Comparison of ENCODE assay signal across 22 cellular contexts in the genomic region with DNA sequence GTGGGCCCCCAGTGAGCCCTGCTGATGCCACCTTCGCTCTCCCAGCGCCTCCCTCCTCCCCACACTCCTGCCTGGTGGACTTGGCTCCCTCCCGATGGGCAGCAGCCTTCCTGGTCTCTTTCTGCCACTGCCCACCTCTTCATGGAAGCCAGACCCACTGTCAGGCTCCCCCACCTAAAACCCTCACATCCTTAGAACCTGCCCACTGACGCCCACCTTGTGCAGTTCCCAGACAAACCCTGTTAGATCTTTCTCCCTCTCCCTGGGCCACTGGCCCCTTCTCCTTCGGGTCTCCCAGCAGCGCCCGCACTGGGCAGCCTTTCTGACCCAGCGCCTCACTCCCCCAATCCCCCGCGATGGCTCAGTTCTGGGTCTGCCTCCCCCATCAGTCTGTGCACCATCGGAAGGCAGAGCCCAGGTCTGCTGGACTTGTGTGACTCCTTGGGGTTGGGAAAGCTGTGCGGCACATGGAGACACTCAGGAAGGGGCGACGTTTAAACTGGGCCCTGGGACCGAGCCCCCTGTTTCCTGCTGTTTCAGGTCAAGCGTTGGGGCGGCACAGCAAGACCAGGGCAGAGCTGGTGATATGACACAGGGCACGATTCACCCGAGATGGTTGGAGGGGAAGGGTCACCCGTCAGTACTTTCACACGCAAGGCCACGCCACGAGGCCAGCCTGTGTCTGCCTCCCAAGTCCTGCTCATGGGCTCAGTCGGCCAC. TPM values are rescaled to one million over a fixed set of nuclear protein-coding genes. Genes with fewer than 3 reads are reported as not detected.
DNase-seq lines count a peak whose midpoint lies in the region; ATAC-seq, FAIRE-seq and TF ChIP-seq lines count a peak whose summit lies in the region.
"Had no signal": no experiment of that assay in that cellular context is flagged by ENCODE, and none has a peak within 500 bp of the region (broad histone marks: within the 10 kb centered on the region; RNA-seq: fewer than 3 reads in every experiment).

No MANE protein-coding gene starts in this region.

- H3K27me3 ChIP-seq in heart right ventricle (no peaks in the 10 kb centered on the region), liver (ENCODE audit: control insufficient read depth in 4 of 4, insufficient read depth in 4 of 4, low read length in 3 of 4) (no peaks in the 10 kb centered on the region), upper lobe of right lung (no peaks in the 10 kb centered on the region)
- H3K27me3 ChIP-seq: BLaER1 had no signal

- FAIRE-seq in RCC 7860 (lab: Jason Lieb, UNC): no peak
- FAIRE-seq: A204.1, colon, endometrium, GM12892 had no signal

- 94% methylated on average over 24 of the region's 24 CpGs for WGBS in heart right ventricle, 2 donors
- WGBS in liver: 95% methylated on average over 24 of the region's 24 CpGs

- H3K4me1 ChIP-seq in heart right ventricle (peaks cover 7 to 38% (median 32%) of the 10 kb centered on the region in 9 donors), liver (ENCODE audit: control insufficient read depth in 4 of 4, insufficient read depth in 4 of 4, low read length in 3 of 4) (peaks cover 14 to 36% (median 24%) of the 10 kb centered on the region in 4 donors), upper lobe of right lung (peaks cover 15% of the 10 kb centered on the region)

- no peak overlapping the region for H3K9ac ChIP-seq in liver (ENCODE audit: low read depth in 1 of 2, low read length in 2 of 2)
- H3K9ac ChIP-seq: BLaER1 had no signal

- H3K36me3 ChIP-seq in heart right ventricle: no peaks in the 10 kb centered on the region
- H3K36me3 ChIP-seq in liver (ENCODE audit: control insufficient read depth in 4 of 4, insufficient read depth in 3 of 4, low read depth in 1 of 4, low read length in 3 of 4): no peaks in the 10 kb centered on the region
- H3K36me3 ChIP-seq in upper lobe of right lung: no peaks in the 10 kb centered on the region
- H3K36me3 ChIP-seq: BLaER1, neutrophil, tibial artery had no signal

- H3K9me3 ChIP-seq in heart right ventricle (peaks cover 0 to 8% (median 5%) of the 10 kb centered on the region in 11 donors), liver (ENCODE audit: control insufficient read depth in 4 of 4, low read length in 3 of 4) (no peaks in the 10 kb centered on the region), upper lobe of right lung (peaks cover 2% of the 10 kb centered on the region)
- H3K9me3 ChIP-seq: neutrophil had no signal

- intact Hi-C loops in heart right ventricle (cut with DNase I): no loop called here
- intact Hi-C loops in cardiac septum (cut with DNase I): no loop called here
- intact Hi-C loops in upper lobe of right lung (cut with DNase I): no loop called here

- no peak overlapping the region for H3K4me3 ChIP-seq in heart right ventricle
- H3K4me3 ChIP-seq in liver (ENCODE audit: low read depth in 1 of 3, low read length in 3 of 3): no peak overlapping the region
- no peak overlapping the region for H3K4me3 ChIP-seq in upper lobe of right lung
- H3K4me3 ChIP-seq: BLaER1, K562, tibial artery had no signal

- TF ChIP-seq RAD21 in liver (IDR thresholded peaks at IDR 0.05): no peak

- ATAC-seq in heart right ventricle (no peak), upper lobe of right lung (no peak)
- ATAC-seq: activated T-cell treated with anti-CD3 and anti-CD28 coated beads, Interleukin-2, amount 50 U/mL, for 4 hours; WTC11 had no signal

- TF ChIP-seq CTCF in heart right ventricle (IDR thresholded peaks at IDR 0.05): no peak
- no peak for TF ChIP-seq CTCF in liver (IDR thresholded peaks at IDR 0.05; ENCODE audit: low read depth, low read length, missing input control)
- TF ChIP-seq CTCF in upper lobe of right lung (IDR thresholded peaks at IDR 0.05): no peak

- DNase-seq in heart right ventricle (no peak), cardiac septum (ENCODE audit: low spot score) (no peak), upper lobe of right lung (no peak), RCC 7860 (ENCODE audit: low spot score) (no peak), UCSD-AML1 (lab: John Stamatoyannopoulos, UW; ENCODE audit: unreplicated experiment) (no peak)
- DNase-seq: activated CD4-positive, alpha-beta memory T cell treated with anti-CD3 and anti-CD28 coated beads for 36 hours; activated naive CD4-positive, alpha-beta T cell treated with anti-CD3 and anti-CD28 coated beads, Interleukin-2, amount 50 U/mL, for 16 hours; activated T-cell treated with anti-CD3 and anti-CD28 coated beads, Interleukin-2, amount 50 U/mL, for 4 hours; MV-4-11; NCI-H510A; stimulated activated naive CD4-positive, alpha-beta T cell treated with Interleukin-2 at 50 U/mL for 16 hours had no signal

- H3K27ac ChIP-seq in heart right ventricle (peak overlapping the region in 7 of 10 donors; percentile 19 to 73 (median 26)), liver (ENCODE audit: low read depth in 1 of 2, low read length in 2 of 2) (peak overlapping the region; percentile 68 to 88), upper lobe of right lung (peak overlapping the region; percentile 32)
- H3K27ac ChIP-seq: BLaER1, neutrophil, tibial artery had no signal

TF ChIP-seq in liver, 16 proteins besides CTCF, POLR2A, EP300 and RAD21 (continues in another document):
- TF ChIP-seq RXRA (IDR thresholded peaks at IDR 0.05): no peak
- no peak for TF ChIP-seq YY1 (IDR thresholded peaks at IDR 0.05)
- no peak for TF ChIP-seq FOXA2 (IDR thresholded peaks at IDR 0.05)
- TF ChIP-seq EGR1 (IDR thresholded peaks at IDR 0.05; ENCODE audit: low read depth in 2 of 2): no peak
- TF ChIP-seq JUND (IDR thresholded peaks at IDR 0.05): no peak
- TF ChIP-seq TAF1 (conservative IDR thresholded peaks at IDR 0.05): no peak
- TF ChIP-seq ZBTB33 (IDR thresholded peaks at IDR 0.05): no peak
- TF ChIP-seq ATF3 (IDR thresholded peaks at IDR 0.05): no peak
- TF ChIP-seq REST (IDR thresholded peaks at IDR 0.05): no peak
- no peak for TF ChIP-seq MAX (IDR thresholded peaks at IDR 0.05)
- no peak for TF ChIP-seq SP1 (IDR thresholded peaks at IDR 0.05)

RNA-seq across cellular contexts. Expression of gene MYMK, which starts 17.4 kb away (rescaled TPM):
- not detected for total RNA-seq in heart right ventricle
- polyA plus RNA-seq in heart right ventricle: not detected
- total RNA-seq in cardiac septum: not detected
- not detected for total RNA-seq in liver
- not detected for polyA plus RNA-seq in liver
- total RNA-seq in upper lobe of right lung: not detected
- total RNA-seq: activated CD4-positive, alpha-beta memory T cell treated with anti-CD3 and anti-CD28 coated beads for 36 hours; activated T-cell treated with anti-CD3 and anti-CD28 coated beads, Interleukin-2, amount 50 U/mL, for 4 hours; fibroblast of villous mesenchyme; K562; WTC11 had no signal
- polyA plus RNA-seq: K562 had no signal

RNA-seq across cellular contexts. Expression of gene ADAMTSL2, which starts 27.1 kb away (rescaled TPM):
- total RNA-seq in heart right ventricle: 1 to 10 TPM; 2.0 to 9.1 (median 4.3) TPM
- polyA plus RNA-seq in heart right ventricle: 1 to 10 TPM; 4.9 to 7.5 TPM
- total RNA-seq in cardiac septum: 9.6 TPM
- total RNA-seq in liver: 10 to 100 TPM in 1 of 2 donors, 1 to 10 TPM in 1; 1.8 to 18.2 TPM
- polyA plus RNA-seq in liver: 10 to 100 TPM in 1 of 2 donors, 1 to 10 TPM in 1; 3.8 to 11.6 TPM
- 17.4 TPM for total RNA-seq in upper lobe of right lung
- polyA plus RNA-seq: K562 had no signal

RNA-seq across cellular contexts. Expression of gene SLC2A6, which starts 28.5 kb away (rescaled TPM):
- total RNA-seq in heart right ventricle (1 to 10 TPM; 1.3 to 7.0 (median 2.2) TPM), cardiac septum (3.6 TPM), liver (1 to 10 TPM; 2.7 to 3.9 TPM), upper lobe of right lung (11.4 TPM)
- polyA plus RNA-seq in heart right ventricle (1 to 10 TPM; 4.9 to 5.6 TPM), liver (1 to 10 TPM; 1.7 to 1.9 TPM)

RNA-seq across cellular contexts. Expression of gene CACFD1, which starts 47.6 kb away (rescaled TPM):
- total RNA-seq in heart right ventricle (10 to 100 TPM in 9 of 10 donors, 1 to 10 TPM in 1; 8.8 to 12.6 (median 10.8) TPM), cardiac septum (15.0 TPM), liver (10 to 100 TPM; 10.1 to 26.8 TPM), upper lobe of right lung (39.8 TPM)
- polyA plus RNA-seq in heart right ventricle (10 to 100 TPM; 10.0 to 17.3 TPM), liver (10 to 100 TPM; 26.0 to 34.5 TPM)

Comparison
In these comparisons a context has a peak if more than half of its experiments do, and no peak if none do; other contexts are left out.
1. H3K27ac ChIP-seq: peak in every context shown above with its lines; median percentile 78 in liver; 32 in upper lobe of right lung; 26 in heart right ventricle.